ENCODE assay signal across 9 cellular contexts in the genomic region with DNA sequence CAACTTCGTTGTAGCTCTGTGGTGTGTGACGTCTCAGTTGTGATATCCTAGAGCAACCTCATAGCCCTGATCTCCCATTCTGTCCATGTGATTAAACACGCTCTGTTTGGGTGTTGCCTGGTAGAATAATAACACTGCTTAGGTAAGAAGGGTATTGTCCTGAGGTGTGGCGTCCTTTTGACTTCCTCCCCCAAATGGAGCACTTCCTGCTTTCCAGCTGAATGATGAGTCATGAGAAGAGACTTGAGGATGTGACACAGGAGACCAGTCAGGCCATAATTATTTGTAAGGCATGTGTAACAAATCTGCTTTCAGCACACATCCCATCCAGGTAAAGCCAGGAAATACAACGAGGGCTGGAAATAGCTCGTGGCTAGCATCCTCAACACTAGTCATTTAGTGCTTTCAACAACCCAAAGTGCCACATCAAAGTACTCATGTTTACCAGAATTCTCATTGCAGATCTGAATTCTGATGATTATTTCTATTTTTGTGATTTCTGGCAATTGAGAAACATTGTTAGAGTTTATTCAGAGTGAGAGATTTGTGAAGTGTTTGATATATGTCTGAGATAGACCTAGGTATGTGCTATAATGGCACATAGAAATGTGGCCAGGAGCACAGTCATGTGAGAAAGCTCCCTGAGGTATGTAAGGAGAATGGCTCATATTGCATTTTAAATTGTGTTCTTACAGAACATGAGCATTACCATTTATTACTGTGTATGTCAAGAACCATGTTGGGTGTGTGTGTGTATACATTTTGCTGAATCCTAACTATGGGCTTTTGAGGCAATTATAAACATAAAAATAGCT.
A peak's percentile ranks its signal among the peaks of the same experiment; 100 is the strongest.
DNase-seq lines count a peak whose midpoint lies in the region; ATAC-seq, FAIRE-seq and TF ChIP-seq lines count a peak whose summit lies in the region.
"Had no signal": no experiment of that assay in that cellular context is flagged by ENCODE, and none has a peak within 500 bp of the region (broad histone marks: within the 10 kb centered on the region; RNA-seq: fewer than 3 reads in every experiment).

No MANE protein-coding gene starts in this region.

- intact Hi-C loops in GM12878 (cut with micrococcal nuclease; ENCODE audit: unreplicated experiment) = no loop called here
- intact Hi-C loops in HepG2 (cut with micrococcal nuclease; ENCODE audit: unreplicated experiment) = no loop called here

- no peaks in the 10 kb centered on the region for H3K4me1 ChIP-seq in GM12878 (ENCODE audit: control insufficient read depth, insufficient read depth, low read length)
- no peaks in the 10 kb centered on the region for H3K4me1 ChIP-seq in HepG2 (ENCODE audit: insufficient read depth, low read length)
- H3K4me1 ChIP-seq: right lobe of liver had no signal

- H3K36me3 Mint-ChIP-seq in activated T-helper 17 cell treated with anti-CD3 and anti-CD28 coated beads, Interleukin-2, amount 50 U/mL, for 72 hours (ENCODE audit: low read depth) = no peaks in the 10 kb centered on the region

- RAD21 ChIA-PET in GM12878 (lab: Charles Lee; ENCODE audit: unreplicated experiment) = no interaction called here

- H3K36me3 ChIP-seq in GM12878 (ENCODE audit: control insufficient read depth in 2 of 2, insufficient read depth in 2 of 2, low read length in 1 of 2) = no peaks in the 10 kb centered on the region
- H3K36me3 ChIP-seq in HepG2 (replicated peaks in 1 of 2; ENCODE audit: control insufficient read depth in 1 of 2, insufficient read depth in 2 of 2, low read length in 2 of 2) = no peaks in the 10 kb centered on the region
- H3K36me3 ChIP-seq: right lobe of liver had no signal

- TF ChIP-seq RAD21 in GM12878 (IDR thresholded peaks at IDR 0.05; ENCODE audit: insufficient read depth, low read depth, low read length) (no peak), HepG2 (CRISPR knock-in tag; IDR thresholded peaks at IDR 0.05) (no peak)

- TF ChIP-seq POLR2A in GM12878 (IDR thresholded peaks at IDR 0.05; ENCODE audit: low read depth, low read length) = no peak
- no peak for TF ChIP-seq POLR2A in HepG2 (IDR thresholded peaks at IDR 0.05; ENCODE audit: insufficient read depth in 1 of 2, low read depth in 2 of 2, low read length in 2 of 2)

- H3K79me2 ChIP-seq in GM12878 (ENCODE audit: control insufficient read depth, insufficient read depth, low read length) (no peaks in the 10 kb centered on the region), HepG2 (ENCODE audit: insufficient read depth, low read length) (no peaks in the 10 kb centered on the region)

- H3K27ac ChIP-seq in GM12878 (ENCODE audit: control insufficient read depth, insufficient read depth) (no peak overlapping the region), HepG2 (ENCODE audit: extremely low read length, insufficient read depth, low read length) (no peak overlapping the region)
- H3K27ac ChIP-seq: right lobe of liver had no signal

- H3K9me3 ChIP-seq in GM12878 (replicated peaks; ENCODE audit: control insufficient read depth, insufficient read depth, low read length) = no peaks in the 10 kb centered on the region
- H3K9me3 ChIP-seq in HepG2 (ENCODE audit: low read length) = no peaks in the 10 kb centered on the region
- H3K9me3 ChIP-seq: right lobe of liver had no signal

- FAIRE-seq in GM12878 (lab: Jason Lieb, UNC) (peak; percentile 54), HepG2 (lab: Jason Lieb, UNC) (no peak)

- no peaks in the 10 kb centered on the region for H3K4me1 Mint-ChIP-seq in activated T-helper 17 cell treated with anti-CD3 and anti-CD28 coated beads, Interleukin-2, amount 50 U/mL, for 72 hours

- POLR2A ChIA-PET in GM12878 (lab: Charles Lee) (no interaction called here), HepG2 (lab: Yijun Ruan, JAX) (no interaction called here)

- H4K20me1 ChIP-seq in GM12878 (ENCODE audit: control insufficient read depth, insufficient read depth) = no peaks in the 10 kb centered on the region
- H4K20me1 ChIP-seq in HepG2 (ENCODE audit: insufficient read depth, low read length) = no peaks in the 10 kb centered on the region

- H3K9me3 Mint-ChIP-seq in activated T-helper 17 cell treated with anti-CD3 and anti-CD28 coated beads, Interleukin-2, amount 50 U/mL, for 72 hours = no peaks in the 10 kb centered on the region

- CTCF ChIA-PET in GM12878 (lab: Yijun Ruan, JAX) = no interaction called here
- CTCF ChIA-PET in HepG2 (lab: Yijun Ruan, JAX; ENCODE audit: low intra/inter-chr PET ratio, low total read pairs) = no interaction called here

- H2AFZ ChIP-seq in GM12878 (ENCODE audit: control insufficient read depth, low read depth, low read length) (no peak overlapping the region), HepG2 (ENCODE audit: low read length) (no peak overlapping the region)

- no peak overlapping the region for H3K9ac ChIP-seq in GM12878 (ENCODE audit: control insufficient read depth, insufficient read depth, low read length)
- H3K9ac ChIP-seq in HepG2 (ENCODE audit: insufficient read depth, low read depth, low read length) = no peak overlapping the region

- H3K27ac Mint-ChIP-seq in activated T-helper 17 cell treated with anti-CD3 and anti-CD28 coated beads, Interleukin-2, amount 50 U/mL, for 72 hours = no peak overlapping the region

- no peak overlapping the region for H3K4me3 Mint-ChIP-seq in activated T-helper 17 cell treated with anti-CD3 and anti-CD28 coated beads, Interleukin-2, amount 50 U/mL, for 72 hours

- H3K4me3 ChIP-seq in GM12878 = no peak overlapping the region
- H3K4me3 ChIP-seq in HepG2 (replicated peaks in 1 of 3; ENCODE audit: insufficient read depth in 1 of 3, low read depth in 2 of 3, low read length in 3 of 3) = no peak overlapping the region
- H3K4me3 ChIP-seq: right lobe of liver had no signal

- WGBS in GM12878 (ENCODE audit: insufficient coverage, insufficient replicate concordance, low lambda C conversion rate, missing lambda C conversion rate) = 29% methylated on average over 6 of the region's 6 CpGs
- 20% methylated on average over 6 of the region's 6 CpGs for WGBS in HepG2 (ENCODE audit: low lambda C conversion rate)

- no peaks in the 10 kb centered on the region for H3K27me3 ChIP-seq in GM12878 (replicated peaks in 1 of 2; ENCODE audit: control insufficient read depth in 2 of 2, insufficient read depth in 2 of 2, low read length in 1 of 2)
- no peaks in the 10 kb centered on the region for H3K27me3 ChIP-seq in HepG2 (ENCODE audit: control insufficient read depth in 1 of 2, insufficient read depth in 2 of 2, low read length in 2 of 2)
- H3K27me3 ChIP-seq: right lobe of liver had no signal

- SMC1A ChIA-PET in GM12878 (lab: Charles Lee; ENCODE audit: uncharacterized antibody, unreplicated experiment) = interaction anchor here (1.1 kb wide), 1 partner anchor 12 kb away, joined by 4 read pairs; no protein-coding TSS in a partner anchor

- peaks cover 9% of the 10 kb centered on the region for H3K27me3 Mint-ChIP-seq in activated T-helper 17 cell treated with anti-CD3 and anti-CD28 coated beads, Interleukin-2, amount 50 U/mL, for 72 hours

- TF ChIP-seq CTCF in GM12878 (IDR thresholded peaks at IDR 0.05 in 2 of 3, conservative IDR thresholded peaks at IDR 0.05 in 1 of 3; ENCODE audit: control insufficient read depth in 2 of 3, extremely low read depth in 1 of 3, insufficient read depth in 1 of 3, low read depth in 3 of 3, low read length in 3 of 3) (no peak), HepG2 (CRISPR knock-in tag; IDR thresholded peaks at IDR 0.05) (no peak)

- in situ Hi-C loops in GM12878 (cut with MboI) = no loop called here
- in situ Hi-C loops in HepG2 (cut with HindIII; ENCODE audit: extremely low pct_ligation_motif_present, low pct_unique_long_range_greater_than_20kb) = no loop called here

- BruUV-seq in GM12878 (replicated peaks; lab: Mats Ljungman, UMichigan) = no TSS peak
- no TSS peak for BruUV-seq in HepG2 (replicated peaks; lab: Mats Ljungman, UMichigan)

- ATAC-seq in GM12878 = no peak
- no peak for ATAC-seq in HepG2
- ATAC-seq in HG02759 (IDR thresholded peaks at IDR 0.05; ENCODE audit: unreplicated experiment) = no peak
- ATAC-seq in activated T-helper 17 cell treated with anti-CD3 and anti-CD28 coated beads, Interleukin-2, amount 50 U/mL, for 72 hours (replicated peaks) = no peak
- ATAC-seq in HG03520 (IDR thresholded peaks at IDR 0.05; ENCODE audit: unreplicated experiment) = no peak

- DNase-seq in COLO668 (lab: John Stamatoyannopoulos, UW; ENCODE audit: unreplicated experiment) = peak; percentile 62
- peak; percentile 37 for DNase-seq in LHCN-M2 (ENCODE audit: low read depth)
- DNase-seq in GM12878 (ENCODE audit: low read depth, low spot score) = no peak
- DNase-seq in HepG2 (ENCODE audit: low spot score) = no peak
- no peak for DNase-seq in NCI-H2196 (lab: John Stamatoyannopoulos, UW; ENCODE audit: unreplicated experiment)
- DNase-seq: right lobe of liver had no signal

- no peak overlapping the region for H3K4me2 ChIP-seq in GM12878 (ENCODE audit: control insufficient read depth, insufficient read depth)
- H3K4me2 ChIP-seq in HepG2 (ENCODE audit: low read depth, low read length) = no peak overlapping the region

- TF ChIP-seq EP300 in GM12878 (IDR thresholded peaks at IDR 0.05; ENCODE audit: borderline replicate concordance in 1 of 2, control insufficient read depth in 1 of 2, low read depth in 2 of 2, low read length in 2 of 2) (no peak), HepG2 (IDR thresholded peaks at IDR 0.05; ENCODE audit: low read depth in 2 of 2, low read length in 2 of 2) (no peak), HepG2 (CRISPR knock-in tag; IDR thresholded peaks at IDR 0.05; ENCODE audit: borderline replicate concordance) (no peak)

TF ChIP-seq in GM12878, 131 proteins besides CTCF, POLR2A, EP300 and RAD21:
- TF ChIP-seq RUNX3 (IDR thresholded peaks at IDR 0.05; ENCODE audit: low read length) = 0 out of 2 replicates have a peak, but pooled peaks have one; percentile 13
- TF ChIP-seq PML (IDR thresholded peaks at IDR 0.05; ENCODE audit: low read length) = no peak
- no peak for TF ChIP-seq ZNF384 (IDR thresholded peaks at IDR 0.05; ENCODE audit: borderline replicate concordance, low read depth, low read length)
- no peak for TF ChIP-seq MYB (IDR thresholded peaks at IDR 0.05; ENCODE audit: borderline replicate concordance, low read depth, low read length)
- peak; percentile 39; the same call in 1 of the 2 replicates for TF ChIP-seq SPI1 (IDR thresholded peaks at IDR 0.05; ENCODE audit: borderline replicate concordance, insufficient read depth, low read depth, low read length)

TF ChIP-seq in HepG2, 621 proteins besides CTCF, POLR2A, EP300 and RAD21 (continues in another document):
- no peak for TF ChIP-seq ZNF337 (CRISPR knock-in tag; IDR thresholded peaks at IDR 0.05; ENCODE audit: borderline replicate concordance, low read depth)

Comparison
In these comparisons a context has a peak if more than half of its experiments do, and no peak if none do; other contexts are left out.
1. DNase-seq: peak in COLO668 (single experiment) and LHCN-M2 (single experiment); none in GM12878 (single experiment), HepG2 (single experiment) and NCI-H2196 (single experiment).